Comparison of ENCODE assay signal across 1 cellular context in the genomic region with DNA sequence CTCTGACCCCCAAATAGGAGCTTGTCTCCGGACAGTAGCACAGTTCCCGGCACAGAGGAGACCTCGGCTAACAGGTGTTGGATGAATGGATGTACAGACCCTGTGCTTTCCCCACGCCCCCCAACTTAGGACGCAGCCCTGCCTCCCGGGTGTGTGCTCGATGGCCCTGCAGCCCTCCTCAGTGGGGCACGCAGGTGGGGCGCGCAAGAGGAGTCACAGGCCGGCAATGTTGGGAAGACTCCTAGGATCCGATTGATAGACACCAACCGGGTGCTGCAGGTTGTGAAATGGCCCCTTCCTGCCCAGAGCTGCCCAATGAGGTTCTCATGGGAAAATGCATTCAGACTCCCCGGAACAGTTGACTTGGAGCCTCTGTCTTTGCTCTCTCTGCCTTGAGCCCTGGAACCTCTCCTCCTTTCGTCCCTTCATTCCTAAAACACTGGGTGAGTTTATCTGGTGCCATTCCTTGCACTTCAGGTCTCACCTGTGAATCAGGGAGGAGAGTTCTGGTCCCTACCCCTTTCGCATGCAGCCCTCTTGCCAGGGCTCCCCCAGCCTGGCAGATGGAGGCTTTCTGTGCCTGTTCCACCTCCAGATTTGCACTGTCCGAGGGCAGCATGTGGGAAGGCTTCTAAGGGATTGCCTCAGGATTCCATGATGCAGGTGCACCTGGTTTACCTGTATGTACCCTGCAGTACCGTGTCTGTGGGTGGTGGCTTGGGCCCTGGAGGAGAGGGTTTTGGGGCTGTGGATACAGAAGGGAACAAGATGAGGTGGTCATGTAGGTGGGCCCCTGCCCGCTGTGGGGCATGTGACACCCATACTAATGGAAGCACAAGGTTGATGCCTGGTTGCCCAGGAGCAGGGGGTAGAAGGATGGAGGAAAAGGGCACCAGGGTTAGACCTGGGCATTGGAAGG.
TF ChIP-seq lines count a peak whose summit lies in the region.

No MANE protein-coding gene starts in this region.

TF ChIP-seq in K562, 482 proteins besides CTCF, POLR2A, EP300 and RAD21:
- TF ChIP-seq RBFOX2 (IDR thresholded peaks at IDR 0.05; ENCODE audit: low read depth, low read length), result peak; percentile 57
- TF ChIP-seq MED1 (CRISPR knock-in tag; IDR thresholded peaks at IDR 0.05; ENCODE audit: borderline replicate concordance), result no peak
